Comparison of ENCODE assay signal across 7 cellular contexts in the genomic region with DNA sequence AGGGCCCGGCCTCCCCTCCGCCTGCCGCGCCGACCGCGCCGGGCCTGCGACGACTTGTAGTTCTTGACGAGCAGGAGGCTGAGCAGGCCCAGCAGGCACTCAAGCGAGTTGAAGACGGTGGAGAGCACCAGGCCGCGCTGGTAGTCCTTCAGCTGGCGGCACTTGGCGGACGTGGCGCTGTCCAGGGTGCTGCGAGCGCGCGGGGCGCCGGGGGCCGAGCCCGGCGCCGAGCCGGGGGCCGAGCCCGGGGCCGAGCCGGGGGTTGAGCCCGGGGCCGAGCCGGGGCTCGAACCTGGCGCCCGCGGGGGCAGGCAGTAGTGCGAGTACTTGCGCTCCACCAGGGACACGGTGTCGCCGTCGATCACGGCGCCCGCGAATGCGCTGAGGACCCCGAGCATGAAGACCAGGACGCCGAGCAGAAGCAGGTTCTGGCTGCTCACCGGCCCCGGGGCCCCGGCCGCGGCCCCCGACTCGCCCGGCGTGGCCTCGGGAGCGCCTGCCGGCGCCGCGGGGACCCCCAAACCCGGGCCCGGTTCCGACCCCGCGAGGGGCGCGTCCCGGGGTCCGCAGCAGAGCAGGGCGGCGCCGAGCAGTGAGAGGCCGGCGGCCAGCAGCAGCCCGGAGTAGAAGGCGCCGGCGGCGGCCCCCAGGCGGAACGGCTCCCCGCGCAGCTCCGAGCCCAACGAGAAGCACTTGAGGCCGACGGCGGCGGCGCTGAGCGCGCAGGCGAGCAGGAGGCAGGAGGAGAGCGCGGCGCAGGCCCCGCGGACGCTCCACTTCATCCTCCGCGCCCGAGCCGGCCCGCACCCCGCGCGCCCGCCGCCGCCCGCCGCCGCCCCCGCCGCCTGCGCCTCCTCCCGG. TPM values are rescaled to one million over a fixed set of nuclear protein-coding genes. Genes with fewer than 3 reads are reported as not detected.
DNase-seq lines count a peak whose midpoint lies in the region; ATAC-seq and TF ChIP-seq lines count a peak whose summit lies in the region.

No MANE protein-coding gene starts in this region.

- H2AFZ ChIP-seq in fibroblast of lung (ENCODE audit: low read length) (no peak overlapping the region), neuronal stem cell (ENCODE audit: low read length) (peak overlapping the region; percentile 84)

- H3K18ac ChIP-seq in neuronal stem cell (ENCODE audit: low read length): no peak overlapping the region

- WGBS in neuronal stem cell (ENCODE audit: extremely low coverage in 2 of 2, insufficient read length in 2 of 2, insufficient replicate concordance in 1 of 2), 2 donors: no CpG with 5 or more reads among the region's 127 CpGs

- H3K9me3 ChIP-seq in ES-I3 (ENCODE audit: control insufficient read depth, insufficient read depth, low read length): no peaks in the 10 kb centered on the region
- no peaks in the 10 kb centered on the region for H3K9me3 ChIP-seq in fibroblast of lung (ENCODE audit: control insufficient read depth, insufficient read depth, low read depth, low read length)
- H3K9me3 ChIP-seq in neuronal stem cell (replicated peaks in 1 of 2; ENCODE audit: control insufficient read depth in 2 of 2, insufficient read depth in 1 of 2, low read depth in 1 of 2, low read length in 2 of 2): peaks cover 5 to 15% of the 10 kb centered on the region in 2 donors

- no peak overlapping the region for H2BK15ac ChIP-seq in neuronal stem cell (ENCODE audit: low read length)

- H4K20me1 ChIP-seq in fibroblast of lung (ENCODE audit: control insufficient read depth, extremely low read depth, insufficient read depth, low read length): no peaks in the 10 kb centered on the region

- no peak overlapping the region for H3K4me2 ChIP-seq in fibroblast of lung (ENCODE audit: extremely low read depth, insufficient read depth, low read length)
- H3K4me2 ChIP-seq in neuronal stem cell (ENCODE audit: insufficient read depth, low read length, poor library complexity, severe bottlenecking): peak overlapping the region; percentile 57

- no peaks in the 10 kb centered on the region; the same call in 1 of the 2 replicates for H3K4me1 ChIP-seq in ES-I3 (ENCODE audit: insufficient read depth, low read length)
- no peaks in the 10 kb centered on the region for H3K4me1 ChIP-seq in fibroblast of lung (ENCODE audit: control insufficient read depth, extremely low read depth, insufficient read depth, low read length)
- peaks cover 12 to 13% of the 10 kb centered on the region in 2 donors for H3K4me1 ChIP-seq in neuronal stem cell (ENCODE audit: control insufficient read depth in 2 of 2, insufficient read depth in 1 of 2, low read depth in 1 of 2, low read length in 2 of 2)

- ATAC-seq in HG02759 (IDR thresholded peaks at IDR 0.05; ENCODE audit: unreplicated experiment) (no peak), GM18867 (IDR thresholded peaks at IDR 0.05; ENCODE audit: unreplicated experiment) (no peak), omental fat pad (ENCODE audit: low FRiP score) (no peak)

- H4K91ac ChIP-seq in neuronal stem cell (ENCODE audit: low read depth, low read length, poor library complexity): no peak overlapping the region

- H3K23ac ChIP-seq in neuronal stem cell (ENCODE audit: low read depth, low read length, poor library complexity): no peak overlapping the region

- no peaks in the 10 kb centered on the region for H3K79me2 ChIP-seq in fibroblast of lung (ENCODE audit: control insufficient read depth, insufficient read depth, low read length)

- H3K4me3 ChIP-seq in fibroblast of lung (replicated peaks in 1 of 4; ENCODE audit: control extremely low read depth in 1 of 4, insufficient read depth in 1 of 4, low read depth in 3 of 4, low read length in 4 of 4) (no peak overlapping the region), neuronal stem cell (ENCODE audit: low read length in 2 of 2) (peak overlapping the region in 1 of 2 donors; percentile 49)

- DNase-seq in NCI-H1092 treated with DMSO at 0.1 percent for 48 hours (lab: John Stamatoyannopoulos, UW) (peak; percentile 41), fibroblast of lung (ENCODE audit: low read depth in 2 of 2) (peak; percentile 65 to 82), neuronal stem cell (ENCODE audit: low spot score) (peak; percentile 58), omental fat pad (ENCODE audit: low spot score) (no peak)

- no peak overlapping the region for H4K8ac ChIP-seq in neuronal stem cell (ENCODE audit: low read depth, low read length)

- H3K27ac ChIP-seq in fibroblast of lung (ENCODE audit: insufficient read depth, low read length): no peak overlapping the region
- H3K27ac ChIP-seq in neuronal stem cell (replicated peaks; ENCODE audit: low read length): no peak overlapping the region

- H3K9ac ChIP-seq in ES-I3 (ENCODE audit: low read depth, low read length): peak overlapping the region; percentile 28; the same call in 1 of the 2 replicates
- H3K9ac ChIP-seq in fibroblast of lung (ENCODE audit: insufficient read depth, low read length): no peak overlapping the region
- H3K9ac ChIP-seq in neuronal stem cell (ENCODE audit: low read depth, low read length, poor library complexity): no peak overlapping the region

- H2BK12ac ChIP-seq in neuronal stem cell (ENCODE audit: low read length): no peak overlapping the region

- H3K36me3 ChIP-seq in ES-I3 (ENCODE audit: insufficient read depth, low read length): no peaks in the 10 kb centered on the region
- no peaks in the 10 kb centered on the region for H3K36me3 ChIP-seq in fibroblast of lung (ENCODE audit: control insufficient read depth, insufficient read depth, low read length)
- H3K36me3 ChIP-seq in neuronal stem cell (replicated peaks in 1 of 2; ENCODE audit: control insufficient read depth in 2 of 2, insufficient read depth in 2 of 2, low read length in 2 of 2): no peaks in the 10 kb centered on the region

- H2BK120ac ChIP-seq in neuronal stem cell (ENCODE audit: low read depth, low read length): no peak overlapping the region

- no peak overlapping the region for H2AK5ac ChIP-seq in neuronal stem cell (ENCODE audit: low read depth, low read length)

- H2BK5ac ChIP-seq in neuronal stem cell (ENCODE audit: low read length): no peak overlapping the region

- H3K14ac ChIP-seq in neuronal stem cell (ENCODE audit: low read length): no peak overlapping the region

- peaks cover 24% of the 10 kb centered on the region for H3K27me3 ChIP-seq in fibroblast of lung (ENCODE audit: control insufficient read depth, insufficient read depth, low read length)
- H3K27me3 ChIP-seq in neuronal stem cell (ENCODE audit: control insufficient read depth in 3 of 3, insufficient read depth in 3 of 3, low read depth in 1 of 3, low read length in 3 of 3): peaks cover 41 to 79% (median 63%) of the 10 kb centered on the region in 3 experiments

- H3K79me1 ChIP-seq in neuronal stem cell (ENCODE audit: low read depth, low read length): no peaks in the 10 kb centered on the region

- TF ChIP-seq CTCF in fibroblast of lung (conservative IDR thresholded peaks at IDR 0.05 in 1 of 2, IDR thresholded peaks at IDR 0.05 in 1 of 2; ENCODE audit: low read depth in 1 of 2, low read length in 2 of 2): no peak
- no peak for TF ChIP-seq CTCF in omental fat pad (IDR thresholded peaks at IDR 0.05)

- no peak overlapping the region for H3K4ac ChIP-seq in neuronal stem cell (ENCODE audit: low read length)

RNA-seq across cellular contexts. Expression of a gene that starts 0.6 kb away (rescaled TPM):
- total RNA-seq in fibroblast of lung: not detected in 2 replicates
- polyA plus RNA-seq in fibroblast of lung: not detected in 2 replicates
- polyA plus RNA-seq in fibroblast of lung (2012): not detected in 2 replicates
- polyA minus RNA-seq in fibroblast of lung (ENCODE audit: low replicate concordance): not detected in 2 replicates
- not detected for polyA plus RNA-seq in neuronal stem cell (2013, experiment 1 of 2)
- not detected for polyA plus RNA-seq in neuronal stem cell (2013, experiment 2 of 2)
- not detected for total RNA-seq in omental fat pad

RNA-seq across cellular contexts. Expression of a gene that starts 49.9 kb away (rescaled TPM):
- 2.1 and 2.8 TPM in 2 replicates for total RNA-seq in fibroblast of lung
- polyA plus RNA-seq in fibroblast of lung: 0.15 TPM in 1 of 2 replicates, not detected in the other
- 0.40 TPM in 1 of 2 replicates, not detected in the other for polyA plus RNA-seq in fibroblast of lung (2012)
- polyA minus RNA-seq in fibroblast of lung (ENCODE audit: low replicate concordance): 6.7 TPM in 1 of 2 replicates, not detected in the other
- 9.5 TPM for polyA plus RNA-seq in neuronal stem cell (2013, experiment 1 of 2)
- polyA plus RNA-seq in neuronal stem cell (2013, experiment 2 of 2): 9.3 TPM
- total RNA-seq in omental fat pad: 1 to 10 TPM in 3 of 4 donors, under 1 TPM in 1; 0.32 to 5.6 (median 2.9) TPM
